Comparison of ENCODE assay signal across 10 cellular contexts in genomic region chr6:141252828-141253608, GRCh38.
DNase-seq lines count a peak whose midpoint lies in the region; ATAC-seq and TF ChIP-seq lines count a peak whose summit lies in the region.
"Had no signal": no experiment of that assay in that cellular context is flagged by ENCODE, and none has a peak within 500 bp of the region (broad histone marks: within the 10 kb centered on the region; RNA-seq: fewer than 3 reads in every experiment).

No MANE protein-coding gene starts in this region.

- H3K36me3 ChIP-seq in heart right ventricle, result no peaks in the 10 kb centered on the region
- H3K36me3 ChIP-seq in psoas muscle (ENCODE audit: insufficient read depth in 1 of 2, low read depth in 1 of 2), result no peaks in the 10 kb centered on the region
- H3K36me3 ChIP-seq: WERI-Rb-1 had no signal

- H3K4me1 ChIP-seq in heart right ventricle (peaks cover 0 to 24% (median 9%) of the 10 kb centered on the region in 9 donors), psoas muscle (peaks cover 7% of the 10 kb centered on the region)

- peak overlapping the region in 7 of 10 donors; percentile 48 to 73 (median 59) for H3K27ac ChIP-seq in heart right ventricle
- H3K27ac ChIP-seq in psoas muscle, result peak overlapping the region; percentile 47
- H3K27ac ChIP-seq: WERI-Rb-1 had no signal

- TF ChIP-seq CTCF in astrocyte of the spinal cord (IDR thresholded peaks at IDR 0.05; ENCODE audit: low read depth, low read length) (no peak), heart right ventricle (IDR thresholded peaks at IDR 0.05) (no peak), psoas muscle (IDR thresholded peaks at IDR 0.05) (no peak)

- peak; percentile 73 for DNase-seq in GM04503 (ENCODE audit: low read depth)
- DNase-seq in astrocyte of the spinal cord (ENCODE audit: low read depth, low spot score), result peak; percentile 12
- DNase-seq in heart right ventricle, result no peak
- no peak for DNase-seq in psoas muscle
- no peak for DNase-seq in kidney glomerular epithelial cell (lab: John Stamatoyannopoulos, UW)
- no peak for DNase-seq in foreskin melanocyte
- no peak for DNase-seq in activated naive CD4-positive, alpha-beta T cell treated with anti-CD3 and anti-CD28 coated beads, Interleukin-2, amount 50 U/mL, for 72 hours (ENCODE audit: low spot score in 2 of 2)
- DNase-seq in NCI-H128 (lab: John Stamatoyannopoulos, UW; ENCODE audit: unreplicated experiment), result no peak
- DNase-seq: activated CD8-positive, alpha-beta memory T cell treated with anti-CD3 and anti-CD28 coated beads, Interleukin-2, amount 50 U/mL, for 48 hours; WERI-Rb-1 had no signal

- no peaks in the 10 kb centered on the region for H3K9me3 Mint-ChIP-seq in activated naive CD4-positive, alpha-beta T cell treated with anti-CD3 and anti-CD28 coated beads, Interleukin-2, amount 50 U/mL, for 72 hours

- no peaks in the 10 kb centered on the region for H3K36me3 Mint-ChIP-seq in activated naive CD4-positive, alpha-beta T cell treated with anti-CD3 and anti-CD28 coated beads, Interleukin-2, amount 50 U/mL, for 72 hours

- in situ Hi-C loops in astrocyte of the spinal cord (cut with HindIII; ENCODE audit: low sequenced_read_pairs), result no loop called here

- peaks cover 0 to 12% (median 0%) of the 10 kb centered on the region in 11 donors for H3K9me3 ChIP-seq in heart right ventricle
- no peaks in the 10 kb centered on the region for H3K9me3 ChIP-seq in psoas muscle

- intact Hi-C loops in heart right ventricle (cut with DNase I), result loop anchor here in 2 of 10 donors (5.0 to 10.0 kb wide), 2 partner anchors 302 to 309 kb away; no protein-coding TSS in a partner anchor
- intact Hi-C loops in psoas muscle (cut with DNase I), result no loop called here

- peak in 4 of 8 donors; percentile 38 to 70 (median 42) for ATAC-seq in heart right ventricle
- ATAC-seq in psoas muscle, result peak in 3 of 4 donors; percentile 36 to 63 (median 51)
- ATAC-seq in activated naive CD4-positive, alpha-beta T cell treated with anti-CD3 and anti-CD28 coated beads, Interleukin-2, amount 50 U/mL, for 72 hours, result no peak

- no peak overlapping the region for H3K27ac Mint-ChIP-seq in activated naive CD4-positive, alpha-beta T cell treated with anti-CD3 and anti-CD28 coated beads, Interleukin-2, amount 50 U/mL, for 72 hours

- 38 to 48% methylated on average over 5 of the region's 5 CpGs for WGBS in heart right ventricle, 2 donors
- WGBS in psoas muscle, 3 donors, result 24 to 29% (median 25%) methylated on average over 5 of the region's 5 CpGs

- no peak overlapping the region for H3K4me3 ChIP-seq in astrocyte of the spinal cord (ENCODE audit: low read depth, low read length)
- H3K4me3 ChIP-seq in heart right ventricle, result peak overlapping the region in 5 of 10 donors; percentile 3 to 25 (median 23)
- H3K4me3 ChIP-seq in psoas muscle, result peak overlapping the region; percentile 33

- H3K27me3 ChIP-seq in heart right ventricle (no peaks in the 10 kb centered on the region), psoas muscle (ENCODE audit: insufficient read depth in 3 of 3, low read length in 2 of 3) (no peaks in the 10 kb centered on the region)

Comparison
In these comparisons a context has a peak if more than half of its experiments do, and no peak if none do; other contexts are left out.
1. DNase-seq: peak in GM04503 (single experiment) and astrocyte of the spinal cord (single experiment); none in heart right ventricle (0 of 2), psoas muscle (0 of 2), kidney glomerular epithelial cell (single experiment), foreskin melanocyte (single experiment), activated naive CD4-positive, alpha-beta T cell treated with anti-CD3 and anti-CD28 coated beads, Interleukin-2, amount 50 U/mL, for 72 hours (0 of 2) and NCI-H128 (single experiment).
2. ATAC-seq: peak in psoas muscle (3 of 4); none in activated naive CD4-positive, alpha-beta T cell treated with anti-CD3 and anti-CD28 coated beads, Interleukin-2, amount 50 U/mL, for 72 hours (0 of 2).